In the genomic region with DNA sequence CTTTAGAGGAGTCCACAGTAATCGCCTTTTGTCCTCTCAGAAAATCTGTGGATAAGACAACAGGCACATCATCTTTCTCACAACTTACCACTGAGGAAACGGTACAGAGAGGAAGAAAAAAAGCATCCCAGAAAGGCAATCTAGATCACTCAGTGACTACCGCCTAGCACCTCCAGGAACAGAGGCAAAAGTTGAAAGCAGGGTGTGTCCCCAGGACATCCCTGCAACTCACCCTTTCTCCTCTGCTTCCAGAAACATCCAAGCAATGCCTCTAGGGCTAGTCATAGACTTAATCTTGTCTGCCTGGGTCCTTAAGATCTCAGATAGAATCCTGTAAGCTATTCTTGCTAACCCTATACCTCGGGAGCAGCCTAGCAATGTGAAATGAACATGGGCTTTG, we compare ENCODE assay signal across 11 cellular contexts. TPM values are rescaled to one million over a fixed set of nuclear protein-coding genes. Genes with fewer than 3 reads are reported as not detected.
DNase-seq lines count a peak whose midpoint lies in the region; ATAC-seq, FAIRE-seq and TF ChIP-seq lines count a peak whose summit lies in the region.
"Had no signal": no experiment of that assay in that cellular context is flagged by ENCODE, and none has a peak within 500 bp of the region (broad histone marks: within the 10 kb centered on the region; RNA-seq: fewer than 3 reads in every experiment).

No MANE protein-coding gene starts in this region.

- no peak for TF ChIP-seq POLR2A in HepG2 (IDR thresholded peaks at IDR 0.05; ENCODE audit: insufficient read depth in 1 of 2, low read depth in 2 of 2, low read length in 2 of 2)

- intact Hi-C loops in HepG2 (cut with micrococcal nuclease; ENCODE audit: unreplicated experiment) (no loop called here), left colon (cut with DNase I, micrococcal nuclease) (no loop called here)

- in situ Hi-C loops in HepG2 (cut with HindIII; ENCODE audit: extremely low pct_ligation_motif_present, low pct_unique_long_range_greater_than_20kb), result no loop called here

- no peak for FAIRE-seq in HepG2 (lab: Jason Lieb, UNC)

- H4K20me1 ChIP-seq in HepG2 (ENCODE audit: insufficient read depth, low read length), result no peaks in the 10 kb centered on the region

- H3K4me1 ChIP-seq in liver (ENCODE audit: control insufficient read depth in 4 of 4, insufficient read depth in 4 of 4, low read length in 3 of 4) (peaks cover 9 to 15% (median 14%) of the 10 kb centered on the region in 4 donors), HepG2 (ENCODE audit: insufficient read depth, low read length) (peaks cover 42% of the 10 kb centered on the region)

- no peak for TF ChIP-seq CTCF in liver (IDR thresholded peaks at IDR 0.05; ENCODE audit: low read depth, low read length, missing input control)
- TF ChIP-seq CTCF in HepG2 (CRISPR knock-in tag; IDR thresholded peaks at IDR 0.05), result no peak

- no TSS peak for BruUV-seq in HepG2 (replicated peaks; lab: Mats Ljungman, UMichigan)

- DNase-seq in HepG2 (ENCODE audit: low spot score) (no peak), left colon (no peak), NCI-H2029 treated with DMSO at 0.1 percent for 48 hours (lab: John Stamatoyannopoulos, UW) (no peak), epidermal melanocyte (ENCODE audit: insufficient read length, low spot score) (no peak), HuH-7.5 (ENCODE audit: low spot score) (no peak)
- no peak for DNase-seq in activated naive CD8-positive, alpha-beta T cell treated with anti-CD3 and anti-CD28 coated beads for 36 hours
- DNase-seq: dermis blood vessel endothelial cell, NCI-H1436, NCI-H748 treated with DMSO at 0.1 percent for 48 hours had no signal

- TF ChIP-seq RAD21 in liver (IDR thresholded peaks at IDR 0.05), result no peak
- TF ChIP-seq RAD21 in HepG2 (CRISPR knock-in tag; IDR thresholded peaks at IDR 0.05), result no peak

- CTCF ChIA-PET in HepG2 (lab: Yijun Ruan, JAX; ENCODE audit: low intra/inter-chr PET ratio, low total read pairs), result no interaction called here

- H3K36me3 Mint-ChIP-seq in activated naive CD8-positive, alpha-beta T cell treated with anti-CD3 and anti-CD28 coated beads for 36 hours, result peaks cover 10% of the 10 kb centered on the region

- TF ChIP-seq EP300 in HepG2 (IDR thresholded peaks at IDR 0.05; ENCODE audit: low read depth in 2 of 2, low read length in 2 of 2), result no peak
- TF ChIP-seq EP300 in HepG2 (CRISPR knock-in tag; IDR thresholded peaks at IDR 0.05; ENCODE audit: borderline replicate concordance), result no peak

- POLR2A ChIA-PET in HepG2 (lab: Yijun Ruan, JAX), result interaction anchor here (1.2 to 1.6 kb wide), 3 partner anchors 14 to 20 kb away, joined by 3 to 4 read pairs (median 4); a partner anchor contains a TSS

- H3K9me3 ChIP-seq in liver (ENCODE audit: control insufficient read depth in 4 of 4, low read length in 3 of 4) (no peaks in the 10 kb centered on the region), HepG2 (ENCODE audit: low read length) (no peaks in the 10 kb centered on the region)

- H3K27ac ChIP-seq in liver (ENCODE audit: low read depth in 1 of 2, low read length in 2 of 2) (peak overlapping the region; percentile 78 to 88), HepG2 (ENCODE audit: extremely low read length, insufficient read depth, low read length) (no peak overlapping the region)

- H3K36me3 ChIP-seq in liver (ENCODE audit: control insufficient read depth in 4 of 4, insufficient read depth in 3 of 4, low read depth in 1 of 4, low read length in 3 of 4) (no peaks in the 10 kb centered on the region), HepG2 (replicated peaks in 1 of 2; ENCODE audit: control insufficient read depth in 1 of 2, insufficient read depth in 2 of 2, low read length in 2 of 2) (no peaks in the 10 kb centered on the region)

- peaks cover 65% of the 10 kb centered on the region for H3K4me1 Mint-ChIP-seq in activated naive CD8-positive, alpha-beta T cell treated with anti-CD3 and anti-CD28 coated beads for 36 hours

- H3K9ac ChIP-seq in liver (ENCODE audit: low read depth in 1 of 2, low read length in 2 of 2) (peak overlapping the region; percentile 3 to 50), HepG2 (ENCODE audit: insufficient read depth, low read depth, low read length) (no peak overlapping the region)

- H3K27me3 Mint-ChIP-seq in activated naive CD8-positive, alpha-beta T cell treated with anti-CD3 and anti-CD28 coated beads for 36 hours, result no peaks in the 10 kb centered on the region

- 86% methylated on average over 4 of the region's 4 CpGs for WGBS in liver
- 48% methylated on average over 4 of the region's 4 CpGs for WGBS in HepG2 (ENCODE audit: low lambda C conversion rate)

- H2AFZ ChIP-seq in HepG2 (ENCODE audit: low read length), result no peak overlapping the region

- no peak overlapping the region for H3K4me2 ChIP-seq in HepG2 (ENCODE audit: low read depth, low read length)

- ATAC-seq in HepG2, result no peak
- peak; percentile 34 for ATAC-seq in left colon
- ATAC-seq in HG03108 (IDR thresholded peaks at IDR 0.05; ENCODE audit: unreplicated experiment), result no peak

- peaks cover 12% of the 10 kb centered on the region for H3K9me3 Mint-ChIP-seq in activated naive CD8-positive, alpha-beta T cell treated with anti-CD3 and anti-CD28 coated beads for 36 hours

- no peaks in the 10 kb centered on the region for H3K79me2 ChIP-seq in HepG2 (ENCODE audit: insufficient read depth, low read length)

- H3K27me3 ChIP-seq in liver (ENCODE audit: control insufficient read depth in 4 of 4, insufficient read depth in 4 of 4, low read length in 3 of 4), result no peaks in the 10 kb centered on the region
- no peaks in the 10 kb centered on the region; a peak in 1 of 5 replicates for H3K27me3 ChIP-seq in HepG2 (ENCODE audit: control insufficient read depth in 1 of 2, insufficient read depth in 2 of 2, low read length in 2 of 2)

- H3K4me3 ChIP-seq in liver (ENCODE audit: low read depth in 1 of 3, low read length in 3 of 3), result no peak overlapping the region
- H3K4me3 ChIP-seq in HepG2 (replicated peaks in 1 of 3; ENCODE audit: insufficient read depth in 1 of 3, low read depth in 2 of 3, low read length in 3 of 3), result no peak overlapping the region

- peak overlapping the region; percentile 76 for H3K27ac Mint-ChIP-seq in activated naive CD8-positive, alpha-beta T cell treated with anti-CD3 and anti-CD28 coated beads for 36 hours

- H3K4me3 Mint-ChIP-seq in activated naive CD8-positive, alpha-beta T cell treated with anti-CD3 and anti-CD28 coated beads for 36 hours, result peak overlapping the region; percentile 65

TF ChIP-seq in liver, 16 proteins besides CTCF, POLR2A, EP300 and RAD21 (continues in another document):
- TF ChIP-seq RXRA (IDR thresholded peaks at IDR 0.05) (no peak), FOXA2 (IDR thresholded peaks at IDR 0.05) (no peak), YY1 (IDR thresholded peaks at IDR 0.05) (no peak)

TF ChIP-seq in HepG2, 621 proteins besides CTCF, POLR2A, EP300 and RAD21 (continues in another document):
- TF ChIP-seq NR2C2 (CRISPR knock-in tag; IDR thresholded peaks at IDR 0.05; ENCODE audit: borderline replicate concordance), result no peak
- TF ChIP-seq ZNF577 (CRISPR knock-in tag; IDR thresholded peaks at IDR 0.05; ENCODE audit: borderline replicate concordance, low read depth), result no peak
- no peak for TF ChIP-seq SIN3B (IDR thresholded peaks at IDR 0.05; ENCODE audit: low read length)
- TF ChIP-seq ZFP36L1 (CRISPR knock-in tag; IDR thresholded peaks at IDR 0.05), result no peak

RNA-seq across cellular contexts. Expression of a gene that starts 18.8 kb away (rescaled TPM):
- 10 to 100 TPM; 25.9 to 94.4 TPM for total RNA-seq in liver
- polyA plus RNA-seq in liver, result 10 to 100 TPM; 14.7 to 24.3 TPM
- total RNA-seq in HepG2 (2016; rRNA removed; fragmentation: Illumina TruSeq; extraction: Trizol), result 56.2 and 92.8 TPM in 2 replicates
- total RNA-seq in HepG2 (2016; cell fraction: cytosol; rRNA removed; fragmentation: Illumina TruSeq; extraction: Trizol; ENCODE audit: low read depth), result 16.2 and 22.3 TPM in 2 replicates
- total RNA-seq in HepG2 (2016; cell fraction: insoluble cytoplasmic fraction; rRNA removed; fragmentation: Illumina TruSeq; extraction: Trizol), result 63.2 and 84.9 TPM in 2 replicates
- 12.3 and 13.7 TPM in 2 replicates for total RNA-seq in HepG2 (2016; cell fraction: membrane; rRNA removed; fragmentation: Illumina TruSeq; extraction: Trizol)
- total RNA-seq in HepG2 (2016; cell fraction: nucleus; rRNA removed; fragmentation: Illumina TruSeq; extraction: Trizol), result 30.6 and 42.1 TPM in 2 replicates
- 22.4 and 22.8 TPM in 2 replicates for polyA plus RNA-seq in HepG2 (2011; rRNA removed)
- polyA plus RNA-seq in HepG2 (2011; cell fraction: cytosol; rRNA removed), result 7.6 and 12.9 TPM in 2 replicates
- polyA plus RNA-seq in HepG2 (2011; cell fraction: nucleus; rRNA removed), result 8.4 and 13.8 TPM in 2 replicates
- polyA plus RNA-seq in HepG2 (2012), result 50.1 and 77.6 TPM in 2 replicates
- 2.7 and 4.0 TPM in 2 replicates for polyA plus RNA-seq in HepG2 (2016; cell fraction: cytosol; fragmentation: Illumina TruSeq; extraction: Trizol; ENCODE audit: low read depth)
- 112 and 113 TPM in 2 replicates for polyA plus RNA-seq in HepG2 (2016; cell fraction: insoluble cytoplasmic fraction; fragmentation: Illumina TruSeq; extraction: Trizol; ENCODE audit: low read depth)
- polyA plus RNA-seq in HepG2 (2016; cell fraction: membrane; fragmentation: Illumina TruSeq; extraction: Trizol; ENCODE audit: low read depth), result 9.3 and 9.7 TPM in 2 replicates
- polyA plus RNA-seq in HepG2 (2016; cell fraction: nucleus; fragmentation: Illumina TruSeq; extraction: Trizol; ENCODE audit: insufficient read depth, low read depth), result 58.0 and 60.5 TPM in 2 replicates
- 3.8 and 12.7 TPM in 2 replicates for polyA minus RNA-seq in HepG2 (2011; rRNA and poly(A)+ RNA removed; ENCODE audit: low replicate concordance)
- polyA minus RNA-seq in HepG2 (2011; cell fraction: cytosol; rRNA and poly(A)+ RNA removed), result 19.9 and 36.2 TPM in 2 replicates
- polyA minus RNA-seq in HepG2 (2011; cell fraction: nucleus; rRNA and poly(A)+ RNA removed), result 50.6 and 51.0 TPM in 2 replicates
- total RNA-seq in activated naive CD8-positive, alpha-beta T cell treated with anti-CD3 and anti-CD28 coated beads for 36 hours, result 100 to 1,000 TPM; 125 TPM
- total RNA-seq in left colon, result 100 to 1,000 TPM; 487 to 575 TPM
